8 cellular contexts compared by ENCODE assay signal in the genomic region with DNA sequence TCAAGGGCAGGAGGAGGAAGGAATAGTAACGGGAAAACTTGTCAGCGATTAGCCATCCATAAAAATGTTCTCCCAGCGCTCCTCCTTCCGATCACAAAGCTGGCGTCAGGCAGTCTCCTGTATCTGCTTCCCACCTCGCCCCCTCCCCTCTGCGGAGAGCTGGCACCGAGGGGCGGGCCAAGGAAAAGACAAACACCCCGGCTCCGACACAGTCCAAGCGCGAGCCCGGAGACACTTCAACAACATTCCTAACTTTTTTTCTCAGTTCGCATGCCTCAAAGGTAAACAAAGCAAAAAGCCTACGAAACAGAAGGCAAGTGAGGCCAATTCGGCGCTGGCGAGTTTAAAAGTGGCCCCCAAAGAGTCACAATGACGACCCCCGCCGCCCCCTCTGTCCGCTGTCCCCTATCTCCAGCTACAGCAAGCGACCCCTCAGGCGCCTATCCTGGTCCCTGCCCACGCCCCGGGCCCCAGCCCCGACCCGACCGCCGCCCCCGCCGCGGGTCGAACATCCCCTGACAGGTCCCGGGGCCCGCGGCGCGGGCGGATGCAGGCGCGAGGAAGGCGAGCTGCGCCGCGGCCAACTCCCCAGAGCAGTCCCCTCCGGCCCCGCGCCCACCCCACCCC. TPM values are rescaled to one million over a fixed set of nuclear protein-coding genes. Genes with fewer than 3 reads are reported as not detected.
DNase-seq lines count a peak whose midpoint lies in the region; TF ChIP-seq lines count a peak whose summit lies in the region.

No MANE protein-coding gene starts in this region.

- no peak overlapping the region for H3K9ac ChIP-seq in HUES48 (ENCODE audit: low read depth, low read length)

- H3K27me3 ChIP-seq in HUES48 (ENCODE audit: control insufficient read depth, insufficient read depth, low read length): peaks cover 50% of the 10 kb centered on the region

- peaks cover 7% of the 10 kb centered on the region for H3K27me3 Mint-ChIP-seq in nephron progenitor cell (ENCODE audit: low read depth, poor library complexity)

- DNase-seq in activated CD4-positive, alpha-beta T cell treated with anti-CD3 and anti-CD28 coated beads for 48 hours: peak; percentile 8
- no peak for DNase-seq in activated CD4-positive, alpha-beta T cell treated with anti-CD3 and anti-CD28 coated beads, Interleukin-2, amount 50 U/mL, for 1 hour
- DNase-seq in T1000 (lab: John Stamatoyannopoulos, UW) (peak; percentile 1), fibroblast of villous mesenchyme (ENCODE audit: low read depth) (peak; percentile 11), nephron progenitor cell (peak; percentile 74), cerebellum (ENCODE audit: low spot score) (no peak), GOT3 (lab: John Stamatoyannopoulos, UW) (no peak)

- no peaks in the 10 kb centered on the region for H3K9me3 Mint-ChIP-seq in nephron progenitor cell

- TF ChIP-seq CTCF in fibroblast of villous mesenchyme (IDR thresholded peaks at IDR 0.05; ENCODE audit: insufficient read depth, low read depth, low read length) (no peak), nephron progenitor cell (IDR thresholded peaks at IDR 0.05) (no peak)

- H3K36me3 ChIP-seq in HUES48 (ENCODE audit: control insufficient read depth, insufficient read depth, low read length): no peaks in the 10 kb centered on the region

- H3K4me3 ChIP-seq in HUES48 (ENCODE audit: low read depth, low read length): peak overlapping the region; percentile 62
- peak overlapping the region; percentile 65 for H3K4me3 ChIP-seq in fibroblast of villous mesenchyme (ENCODE audit: low read depth, low read length)

- H3K4me1 ChIP-seq in HUES48 (ENCODE audit: control insufficient read depth, insufficient read depth, low read length): peaks cover 11% of the 10 kb centered on the region; the same call in 1 of the 2 replicates

- H3K4me3 Mint-ChIP-seq in nephron progenitor cell: peak overlapping the region; percentile 93

- peak overlapping the region; percentile 91 for H3K27ac Mint-ChIP-seq in nephron progenitor cell

- H3K36me3 Mint-ChIP-seq in nephron progenitor cell (ENCODE audit: low read depth): peaks cover 3% of the 10 kb centered on the region

- H3K4me1 Mint-ChIP-seq in nephron progenitor cell: peaks cover 48% of the 10 kb centered on the region

- H3K27ac ChIP-seq in HUES48 (ENCODE audit: low read depth, low read length): no peak overlapping the region

- no peaks in the 10 kb centered on the region for H3K9me3 ChIP-seq in HUES48 (ENCODE audit: control insufficient read depth, insufficient read depth, low read length)

RNA-seq across cellular contexts. Expression of a gene that starts 0.7 kb away (rescaled TPM):
- 4.2 and 4.3 TPM in 2 replicates for total RNA-seq in fibroblast of villous mesenchyme
- 20.0 TPM for total RNA-seq in cerebellum

Comparison
In these comparisons a context has a peak if more than half of its experiments do, and no peak if none do; other contexts are left out.
1. DNase-seq: peak in activated CD4-positive, alpha-beta T cell treated with anti-CD3 and anti-CD28 coated beads for 48 hours (single experiment), T1000 (single experiment), fibroblast of villous mesenchyme (single experiment) and nephron progenitor cell (single experiment); none in activated CD4-positive, alpha-beta T cell treated with anti-CD3 and anti-CD28 coated beads, Interleukin-2, amount 50 U/mL, for 1 hour (single experiment), cerebellum (single experiment) and GOT3 (single experiment).